ENCODE assay signal across 8 cellular contexts in the genomic region with DNA sequence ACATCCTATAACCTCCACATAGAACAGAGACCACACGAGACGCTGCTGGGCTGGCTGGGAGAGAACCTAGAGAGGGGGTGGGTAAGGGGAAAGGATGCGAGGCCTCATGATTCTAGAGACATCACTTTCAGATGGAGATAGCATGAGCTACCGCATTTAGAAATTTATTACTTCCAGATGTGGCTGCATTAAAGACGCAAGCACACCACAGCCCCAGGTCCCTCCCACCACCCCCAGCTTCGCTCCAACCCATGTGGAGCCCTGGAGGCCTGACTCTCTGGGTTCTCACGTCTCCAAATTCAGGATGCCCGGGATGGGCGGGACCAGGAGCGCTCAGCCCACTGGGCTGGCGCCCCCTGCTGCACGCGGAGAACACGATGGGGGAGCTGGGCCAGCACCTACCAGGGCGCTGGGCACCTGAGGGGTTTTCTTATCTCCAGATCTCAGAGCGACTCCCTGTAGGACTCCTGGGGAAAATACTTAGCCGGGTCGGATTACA. TPM values are rescaled to one million over a fixed set of nuclear protein-coding genes. Genes with fewer than 3 reads are reported as not detected.
A peak's percentile ranks its signal among the peaks of the same experiment; 100 is the strongest.
DNase-seq lines count a peak whose midpoint lies in the region; ATAC-seq and TF ChIP-seq lines count a peak whose summit lies in the region.

No MANE protein-coding gene starts in this region.

- TF ChIP-seq CTCF in foreskin fibroblast (IDR thresholded peaks at IDR 0.05; ENCODE audit: low read depth, low read length): peak; percentile 94
- TF ChIP-seq CTCF in retinal pigment epithelial cell (conservative IDR thresholded peaks at IDR 0.05; ENCODE audit: low read depth, low read length): peak; percentile 60

- H3K4me3 ChIP-seq in foreskin fibroblast (ENCODE audit: low read depth in 1 of 2, low read length in 2 of 2) (no peak overlapping the region), retinal pigment epithelial cell (ENCODE audit: low read length) (no peak overlapping the region)

- DNase-seq in EL (peak; percentile 94), SK-N-DZ (ENCODE audit: low spot score) (peak; percentile 42), foreskin fibroblast (peak; percentile 99), retinal pigment epithelial cell (ENCODE audit: low read depth) (no peak), NOMO-1 treated with DMSO at 0.1 percent for 48 hours (lab: John Stamatoyannopoulos, UW; ENCODE audit: unreplicated experiment) (no peak), NCI-H128 (lab: John Stamatoyannopoulos, UW; ENCODE audit: unreplicated experiment) (no peak)
- DNase-seq in activated naive CD4-positive, alpha-beta T cell treated with anti-CD3 and anti-CD28 coated beads, Interleukin-2, amount 50 U/mL, for 16 hours: no peak

- no peak for ATAC-seq in GM21717 (IDR thresholded peaks at IDR 0.05; ENCODE audit: unreplicated experiment)

RNA-seq across cellular contexts. Expression of gene MRPL21, which starts 13.6 kb away (rescaled TPM):
- polyA plus RNA-seq in SK-N-DZ (2014; cell fraction: cytosol; rRNA removed): 223 and 250 TPM in 2 replicates
- polyA plus RNA-seq in SK-N-DZ (2014; cell fraction: nucleus; rRNA removed): 149 and 190 TPM in 2 replicates

RNA-seq across cellular contexts. Expression of gene IGHMBP2, which starts 13.7 kb away (rescaled TPM):
- 13.0 TPM in 2 replicates for polyA plus RNA-seq in SK-N-DZ (2014; cell fraction: cytosol; rRNA removed)
- polyA plus RNA-seq in SK-N-DZ (2014; cell fraction: nucleus; rRNA removed): 44.3 and 47.7 TPM in 2 replicates

RNA-seq across cellular contexts. Expression of gene CPT1A, which starts 48.3 kb away (rescaled TPM):
- 50.0 and 55.0 TPM in 2 replicates for polyA plus RNA-seq in SK-N-DZ (2014; cell fraction: cytosol; rRNA removed)
- polyA plus RNA-seq in SK-N-DZ (2014; cell fraction: nucleus; rRNA removed): 32.0 and 48.0 TPM in 2 replicates

Comparison
In these comparisons a context has a peak if more than half of its experiments do, and no peak if none do; other contexts are left out.
1. DNase-seq: peak in EL (single experiment), SK-N-DZ (single experiment) and foreskin fibroblast (2 of 2); none in retinal pigment epithelial cell (single experiment), NOMO-1 treated with DMSO at 0.1 percent for 48 hours (single experiment), activated naive CD4-positive, alpha-beta T cell treated with anti-CD3 and anti-CD28 coated beads, Interleukin-2, amount 50 U/mL, for 16 hours (single experiment) and NCI-H128 (single experiment).